Comparison of ENCODE assay signal across 18 cellular contexts in genomic region chr21:41828884-41829360, GRCh38. TPM values are rescaled to one million over a fixed set of nuclear protein-coding genes. Genes with fewer than 3 reads are reported as not detected.
DNase-seq lines count a peak whose midpoint lies in the region; ATAC-seq, FAIRE-seq and TF ChIP-seq lines count a peak whose summit lies in the region.
"Had no signal": no experiment of that assay in that cellular context is flagged by ENCODE, and none has a peak within 500 bp of the region (broad histone marks: within the 10 kb centered on the region; RNA-seq: fewer than 3 reads in every experiment).

No MANE protein-coding gene starts in this region.

- TF ChIP-seq CTCF in HEK293 (tag by site-specific recombination; IDR thresholded peaks at IDR 0.05) (no peak), H1 (IDR thresholded peaks at IDR 0.05; ENCODE audit: control extremely low read depth in 1 of 3, insufficient read depth in 1 of 3, low read depth in 1 of 3, low read length in 3 of 3) (no peak), upper lobe of right lung (IDR thresholded peaks at IDR 0.05) (no peak)

- H3K27ac ChIP-seq in HEK293 (ENCODE audit: extremely low read depth, low read depth, low read length) = no peak overlapping the region
- H3K27ac ChIP-seq in H1 (ENCODE audit: low read depth, low read length) = no peak overlapping the region
- H3K27ac ChIP-seq in mesenchymal stem cell (ENCODE audit: low read length, poor library complexity, severe bottlenecking) = no peak overlapping the region
- H3K27ac ChIP-seq in upper lobe of right lung = no peak overlapping the region
- H3K27ac ChIP-seq: C4-2B, GM23248 had no signal

- no peak overlapping the region for H3K4me3 ChIP-seq in HEK293 (ENCODE audit: low read depth, low read length)
- no peak overlapping the region for H3K4me3 ChIP-seq in H1 (ENCODE audit: extremely low read depth in 1 of 4, insufficient read depth in 2 of 4, low read depth in 3 of 4, low read length in 4 of 4)
- H3K4me3 ChIP-seq in mesenchymal stem cell (ENCODE audit: insufficient read depth in 1 of 2, low read depth in 1 of 2, low read length in 2 of 2) = no peak overlapping the region
- no peak overlapping the region for H3K4me3 ChIP-seq in upper lobe of right lung
- H3K4me3 ChIP-seq: GM23248 had no signal

- H2BK15ac ChIP-seq in H1 (ENCODE audit: low read length) (no peak overlapping the region; the same call in 1 of the 2 replicates), mesenchymal stem cell (ENCODE audit: low read depth, poor library complexity, severe bottlenecking) (no peak overlapping the region)

- peak overlapping the region; percentile 44; the same call in 1 of the 2 replicates for H2BK5ac ChIP-seq in H1 (ENCODE audit: low read depth, low read length)
- no peak overlapping the region for H2BK5ac ChIP-seq in mesenchymal stem cell (ENCODE audit: low read depth, low read length, poor library complexity, severe bottlenecking)

- H2BK12ac ChIP-seq in H1 (ENCODE audit: low read depth, low read length) = no peak overlapping the region; the same call in 1 of the 2 replicates
- no peak overlapping the region for H2BK12ac ChIP-seq in mesenchymal stem cell (ENCODE audit: low read length in 2 of 2)

- H3K36me3 ChIP-seq in HEK293 (ENCODE audit: control insufficient read depth in 2 of 2, insufficient read depth in 1 of 2, low read length in 2 of 2) (peaks cover 4 to 25% of the 10 kb centered on the region in 2 experiments; a peak in 2 of 3 replicates), H1 (ENCODE audit: control insufficient read depth in 2 of 4, insufficient read depth in 4 of 4, low read length in 3 of 4) (peaks cover 0 to 3% (median 1%) of the 10 kb centered on the region in 4 experiments; a peak in 4 of 8 replicates), mesenchymal stem cell (ENCODE audit: control insufficient read depth in 1 of 2, insufficient read depth in 2 of 2, low read depth in 1 of 2, low read length in 2 of 2) (peaks cover 40 to 68% of the 10 kb centered on the region in 2 experiments), upper lobe of right lung (peaks cover 14% of the 10 kb centered on the region)

- no peak for TF ChIP-seq POLR2A in H1 (IDR thresholded peaks at IDR 0.05; ENCODE audit: control extremely low read depth in 1 of 2, low read depth in 2 of 2, low read length in 2 of 2)

- peak overlapping the region; percentile 99 for H3K56ac ChIP-seq in H1 (replicated peaks; ENCODE audit: insufficient read length, low read depth, low read length)

- no peaks in the 10 kb centered on the region for H3K4me1 ChIP-seq in HEK293 (ENCODE audit: control insufficient read depth, insufficient read depth, low read length)
- H3K4me1 ChIP-seq in H1 (replicated peaks in 1 of 4; ENCODE audit: control insufficient read depth in 3 of 4, insufficient read depth in 4 of 4, low read length in 3 of 4) = no peaks in the 10 kb centered on the region
- H3K4me1 ChIP-seq in mesenchymal stem cell (ENCODE audit: control insufficient read depth, insufficient read depth, low read depth, low read length) = peaks cover 2% of the 10 kb centered on the region
- H3K4me1 ChIP-seq in upper lobe of right lung = no peaks in the 10 kb centered on the region
- H3K4me1 ChIP-seq: Caco-2 had no signal

- no peak for ATAC-seq in upper lobe of right lung

- FAIRE-seq in H1 (lab: Jason Lieb, UNC) = no peak
- FAIRE-seq: D721Med, GM12892, GM18507, H54 had no signal

- H3K9ac ChIP-seq in H1 (replicated peaks in 1 of 4; ENCODE audit: extremely low read depth in 1 of 4, low read depth in 3 of 4, low read length in 3 of 4) (no peak overlapping the region), mesenchymal stem cell (ENCODE audit: low read length) (no peak overlapping the region)
- H3K9ac ChIP-seq: GM23248 had no signal

- H3K9me3 ChIP-seq in HEK293 (ENCODE audit: control insufficient read depth, insufficient read depth, low read depth, low read length) (no peaks in the 10 kb centered on the region), H1 (ENCODE audit: insufficient read depth in 2 of 2, low read depth in 1 of 2, low read length in 1 of 2) (peaks cover 0 to 2% of the 10 kb centered on the region in 2 experiments; a peak in 1 of 4 replicates), mesenchymal stem cell (ENCODE audit: control insufficient read depth, low read length) (no peaks in the 10 kb centered on the region), upper lobe of right lung (no peaks in the 10 kb centered on the region)
- H3K9me3 ChIP-seq: Caco-2 had no signal

- no peak overlapping the region for H3K4ac ChIP-seq in H1 (replicated peaks; ENCODE audit: insufficient read length, low read depth, low read length)
- H3K4ac ChIP-seq in mesenchymal stem cell (ENCODE audit: low read depth in 1 of 2, low read length in 2 of 2) = no peak overlapping the region

- no peak overlapping the region for H4K5ac ChIP-seq in H1 (ENCODE audit: insufficient read length, low read depth, low read length)

- H2AFZ ChIP-seq in H1 (ENCODE audit: low read length) = no peak overlapping the region
- H2AFZ ChIP-seq in mesenchymal stem cell (ENCODE audit: low read depth, low read length) = no peak overlapping the region
- H2AFZ ChIP-seq: GM23248 had no signal

- TF ChIP-seq EP300 in H1 (IDR thresholded peaks at IDR 0.05; ENCODE audit: borderline replicate concordance in 1 of 2, low read depth in 2 of 2, low read length in 2 of 2) = no peak

- WGBS in H1 (ENCODE audit: extremely low coverage in 1 of 2, insufficient coverage in 1 of 2, insufficient read length in 1 of 2, insufficient replicate concordance in 2 of 2, low coverage in 1 of 2, low lambda C conversion rate in 2 of 2, missing lambda C conversion rate in 1 of 2), 2 experiments = 38 to 100% methylated on average over 1 to 3 of the region's 3 CpGs
- 49% methylated on average over 3 of the region's 3 CpGs for WGBS in mesenchymal stem cell

- no peaks in the 10 kb centered on the region; a peak in 1 of 4 replicates for H3K79me2 ChIP-seq in H1 (ENCODE audit: control insufficient read depth in 1 of 2, insufficient read depth in 2 of 2, low read length in 2 of 2)

- intact Hi-C loops in upper lobe of right lung (cut with DNase I) = no loop called here

- H2BK120ac ChIP-seq in H1 (replicated peaks; ENCODE audit: low read depth, low read length) (no peak overlapping the region), mesenchymal stem cell (ENCODE audit: low read depth, low read length) (no peak overlapping the region)

- H3K4me2 ChIP-seq in H1 (ENCODE audit: insufficient read depth in 1 of 2, low read depth in 2 of 2, low read length in 2 of 2) (no peak overlapping the region), mesenchymal stem cell (ENCODE audit: low read length, poor library complexity, severe bottlenecking) (no peak overlapping the region)

- no peak overlapping the region for H2BK20ac ChIP-seq in H1 (ENCODE audit: low read length)

- POLR2A ChIA-PET in HEK293 (lab: Yijun Ruan, JAX) = no interaction called here
- POLR2A ChIA-PET in H1 (lab: Charles Lee; ENCODE audit: partially characterized antibody) = no interaction called here

- H3K14ac ChIP-seq in H1 (ENCODE audit: insufficient read length) (no peak overlapping the region), mesenchymal stem cell (ENCODE audit: low read length in 2 of 2) (no peak overlapping the region)

- peaks cover 10% of the 10 kb centered on the region; the same call in 1 of the 2 replicates for H3K79me1 ChIP-seq in H1 (ENCODE audit: low read depth, low read length)
- peaks cover 4% of the 10 kb centered on the region for H3K79me1 ChIP-seq in mesenchymal stem cell (replicated peaks; ENCODE audit: low read length, poor library complexity, severe bottlenecking)

- CTCF ChIA-PET in HEK293 (lab: Yijun Ruan, JAX) (no interaction called here), H1 (lab: Charles Lee; ENCODE audit: partially characterized antibody) (interaction anchor here (1.0 kb wide), 1 partner anchor 40 kb away, joined by 3 read pairs; no protein-coding TSS in a partner anchor)

- no peak for TF ChIP-seq RAD21 in H1 (IDR thresholded peaks at IDR 0.05 in 1 of 2, conservative IDR thresholded peaks at IDR 0.05 in 1 of 2; ENCODE audit: low read depth in 2 of 2, low read length in 2 of 2)

- H4K20me1 ChIP-seq in H1 (replicated peaks in 1 of 2; ENCODE audit: control insufficient read depth in 1 of 2, insufficient read depth in 2 of 2, low read length in 2 of 2) = peaks cover 2 to 28% of the 10 kb centered on the region in 2 experiments

- H3K27me3 ChIP-seq in H1 (replicated peaks in 1 of 4; ENCODE audit: control insufficient read depth in 3 of 4, extremely low read depth in 1 of 4, insufficient read depth in 3 of 4, low read length in 3 of 4) (no peaks in the 10 kb centered on the region), mesenchymal stem cell (ENCODE audit: control insufficient read depth in 1 of 2, insufficient read depth in 1 of 2, low read length in 2 of 2) (no peaks in the 10 kb centered on the region), upper lobe of right lung (no peaks in the 10 kb centered on the region)

- no peak overlapping the region for H4K8ac ChIP-seq in H1 (ENCODE audit: extremely low read depth, insufficient read depth, low read length)
- H4K8ac ChIP-seq in mesenchymal stem cell (ENCODE audit: low read length) = no peak overlapping the region

- H4K91ac ChIP-seq in H1 (replicated peaks; ENCODE audit: insufficient read length, low read length) (no peak overlapping the region), mesenchymal stem cell (ENCODE audit: low read length) (no peak overlapping the region)

- DNase-seq in NAMALWA (ENCODE audit: low spot score) (peak; percentile 17), SK-N-DZ (ENCODE audit: low spot score) (peak; percentile 8), H1 (ENCODE audit: low read depth in 1 of 2, low spot score in 2 of 2) (no peak), mesenchymal stem cell (no peak), upper lobe of right lung (no peak), NCI-H2171 treated with DMSO at 0.1 percent for 48 hours (lab: John Stamatoyannopoulos, UW) (no peak)
- DNase-seq: AML-193; Caco-2; CD4-positive, alpha-beta T cell; GDM1; HCEC 1CT had no signal

- H3K23ac ChIP-seq in H1 (ENCODE audit: insufficient read length) (peak overlapping the region; percentile 59), mesenchymal stem cell (ENCODE audit: low read length in 2 of 2) (no peak overlapping the region)

- peaks cover 19% of the 10 kb centered on the region; the same call in 1 of the 2 replicates for H3K23me2 ChIP-seq in H1 (ENCODE audit: low read depth, low read length)

- H3K18ac ChIP-seq in H1 (ENCODE audit: extremely low read depth, low read length) (no peak overlapping the region), mesenchymal stem cell (ENCODE audit: low read depth in 1 of 2, low read length in 2 of 2) (no peak overlapping the region)

- H2AK5ac ChIP-seq in H1 (ENCODE audit: low read depth, low read length) (peak overlapping the region; percentile 86), mesenchymal stem cell (ENCODE audit: low read length, severe bottlenecking) (no peak overlapping the region)

RNA-seq across cellular contexts. Expression of gene PRDM15, which starts 50.2 kb away (rescaled TPM):
- 2.5 and 3.0 TPM in 2 replicates for polyA plus RNA-seq in SK-N-DZ (2014; cell fraction: cytosol; rRNA removed)
- 6.3 and 9.7 TPM in 2 replicates for polyA plus RNA-seq in SK-N-DZ (2014; cell fraction: nucleus; rRNA removed)
- total RNA-seq in H1 (2021; fragmentation: NEBNext Ultra II Directional; extraction: Animal tissue kit (Norgen Biotek cat#: 25700)) = 10.5 TPM in 2 replicates
- 9.7 and 11.5 TPM in 2 replicates for polyA plus RNA-seq in H1 (2011; rRNA removed)
- 8.9 TPM for polyA plus RNA-seq in H1 (2011; cell fraction: cytosol; rRNA removed)
- polyA plus RNA-seq in H1 (2011; cell fraction: nucleus; rRNA removed) = 32.0 TPM
- 7.7 to 9.1 TPM (median 8.6 TPM) in 4 replicates for polyA plus RNA-seq in H1 (2012, experiment 1 of 2)
- 0.76 TPM for polyA plus RNA-seq in H1 (2012, experiment 2 of 2)
- 4.3 TPM for polyA plus RNA-seq in H1 (2013, experiment 1 of 2)
- 4.1 TPM for polyA plus RNA-seq in H1 (2013, experiment 2 of 2)
- polyA minus RNA-seq in H1 (2011; rRNA and poly(A)+ RNA removed) = 34.3 and 35.1 TPM in 2 replicates
- 8.6 TPM for polyA minus RNA-seq in H1 (2011; cell fraction: cytosol; rRNA and poly(A)+ RNA removed)
- polyA minus RNA-seq in H1 (2011; cell fraction: nucleus; rRNA and poly(A)+ RNA removed) = 22.0 TPM
- 2.5 TPM for polyA plus RNA-seq in mesenchymal stem cell (2013, experiment 1 of 2)
- polyA plus RNA-seq in mesenchymal stem cell (2013, experiment 2 of 2) = 2.1 TPM
- 7.4 TPM for total RNA-seq in upper lobe of right lung

Comparison
In these comparisons a context has a peak if more than half of its experiments do, and no peak if none do; other contexts are left out.
1. DNase-seq: peak in NAMALWA (single experiment) and SK-N-DZ (single experiment); none in H1 (0 of 2), mesenchymal stem cell (single experiment), upper lobe of right lung (single experiment) and NCI-H2171 treated with DMSO at 0.1 percent for 48 hours (single experiment).